ENCODE assay signal across 28 cellular contexts in the genomic region with DNA sequence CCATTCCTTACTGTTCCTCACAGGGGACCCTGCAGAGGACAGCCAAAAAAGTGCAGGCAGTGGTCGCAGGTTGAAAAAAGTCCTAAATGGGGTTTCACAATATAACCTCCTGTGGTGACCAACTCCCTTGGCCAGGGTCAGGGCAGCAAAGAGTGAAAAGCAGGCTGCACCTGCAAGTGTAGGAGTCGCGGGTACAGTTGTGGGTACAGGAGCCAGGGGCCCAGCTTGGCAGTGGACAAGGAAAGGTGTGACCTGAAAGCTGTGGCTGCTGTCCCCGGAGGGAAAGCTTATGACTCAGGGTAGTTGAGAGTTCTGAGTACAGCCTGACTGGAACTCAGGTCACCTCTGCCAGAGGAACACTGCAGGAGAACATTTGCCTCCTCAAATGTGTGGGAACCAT.
"Had no signal": no experiment of that assay in that cellular context is flagged by ENCODE, and none has a peak within 500 bp of the region (broad histone marks: within the 10 kb centered on the region; RNA-seq: fewer than 3 reads in every experiment).

No MANE protein-coding gene starts in this region.

- H3K27ac ChIP-seq: ascending aorta, breast epithelium, cardiac muscle cell, coronary artery, dorsolateral prefrontal cortex, epithelial cell of prostate, VCaP had no signal

- H3K4me1 ChIP-seq: ascending aorta, breast epithelium had no signal

- DNase-seq: activated CD4-positive, alpha-beta memory T cell treated with anti-CD3 and anti-CD28 coated beads, Interleukin-2, amount 10 ng/mL, durations not matched to agents 7 days and 5 days; activated CD4-positive, alpha-beta T cell treated with anti-CD3 and anti-CD28 coated beads for 1 hour; activated CD4-positive, alpha-beta T cell treated with anti-CD3 and anti-CD28 coated beads for 4 hours; activated CD4-positive, alpha-beta T cell treated with anti-CD3 and anti-CD28 coated beads, Interleukin-2, amount 10 ng/mL, durations not matched to agents 7 days and 5 days; activated CD4-positive, alpha-beta T cell treated with anti-CD3 and anti-CD28 coated beads, Interleukin-2, amount 50 U/mL, for 4 hours; activated CD8-positive, alpha-beta memory T cell treated with anti-CD3 and anti-CD28 coated beads, Interleukin-2, amount 50 U/mL, for 48 hours; activated gamma-delta T cell; activated naive CD4-positive, alpha-beta T cell; activated naive CD4-positive, alpha-beta T cell treated with anti-CD3 and anti-CD28 coated beads, Interleukin-2, amount 10 ng/mL, durations not matched to agents 7 days and 5 days; activated naive CD8-positive, alpha-beta T cell treated with anti-CD3 and anti-CD28 coated beads, Interleukin-2, amount 10 ng/mL, durations not matched to agents 7 days and 5 days; activated T-cell treated with anti-CD3 and anti-CD28 coated beads for 4 hours; activated T-cell treated with anti-CD3 and anti-CD28 coated beads, Interleukin-2, amount 50 U/mL, for 24 hours; activated T-cell treated with anti-CD3 and anti-CD28 coated beads, Interleukin-2, amount 50 U/mL, for 72 hours; central memory CD4-positive, alpha-beta T cell; cerebellar nuclear complex; dorsolateral prefrontal cortex; effector memory CD4-positive, alpha-beta T cell; endodermal cell; foreskin fibroblast; head of caudate nucleus; T-helper 2 cell had no signal

- FAIRE-seq: frontal cortex had no signal

- H3K9me3 ChIP-seq: ascending aorta had no signal

- H3K27me3 ChIP-seq: ascending aorta, breast epithelium, cardiac muscle cell, dorsolateral prefrontal cortex had no signal

- H3K4me3 ChIP-seq: ascending aorta, breast epithelium, cardiac muscle cell, coronary artery, dorsolateral prefrontal cortex had no signal

- H3K36me3 ChIP-seq: ascending aorta, breast epithelium, cardiac muscle cell had no signal
